ENCODE assay signal across 9 cellular contexts in the genomic region with DNA sequence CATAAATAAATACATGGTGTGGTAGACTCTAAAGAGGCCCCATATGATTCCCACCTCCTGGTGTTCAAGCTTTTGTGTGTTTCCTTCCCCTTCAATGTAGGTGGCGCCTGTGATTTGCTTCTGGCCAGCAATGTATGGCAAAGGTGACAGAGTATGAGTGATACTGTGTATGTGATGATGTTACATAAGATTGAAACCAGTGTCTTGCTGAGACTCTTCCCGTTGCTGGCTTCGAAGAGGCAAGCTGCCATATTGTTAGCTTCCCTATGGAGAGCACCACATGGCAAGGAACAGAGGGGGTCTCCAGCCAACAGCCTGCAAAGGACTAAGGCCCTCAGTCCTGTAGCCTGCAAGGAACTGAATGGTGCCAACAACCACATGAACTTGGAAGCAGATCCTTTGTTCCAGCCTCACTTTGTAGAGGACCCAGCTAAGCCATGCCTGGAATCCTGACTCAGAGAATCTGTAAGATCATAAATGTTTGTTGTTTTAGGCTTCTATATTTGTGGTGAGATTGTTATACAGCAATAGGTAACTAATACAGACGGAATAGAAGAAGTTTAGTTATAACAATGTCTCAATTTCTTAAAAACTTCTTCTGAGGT. TPM values are rescaled to one million over a fixed set of nuclear protein-coding genes. Genes with fewer than 3 reads are reported as not detected.
DNase-seq lines count a peak whose midpoint lies in the region; ATAC-seq and TF ChIP-seq lines count a peak whose summit lies in the region.
"Had no signal": no experiment of that assay in that cellular context is flagged by ENCODE, and none has a peak within 500 bp of the region (broad histone marks: within the 10 kb centered on the region; RNA-seq: fewer than 3 reads in every experiment).

No MANE protein-coding gene starts in this region.

- BruUV-seq in IMR-90 (replicated peaks; lab: Mats Ljungman, UMichigan): no TSS peak

- H3K14ac ChIP-seq in IMR-90 (replicated peaks; ENCODE audit: low read depth, low read length): no peak overlapping the region

- no peak overlapping the region for H2AFZ ChIP-seq in IMR-90 (replicated peaks; ENCODE audit: low read length, poor library complexity)
- no peak overlapping the region for H2AFZ ChIP-seq in neural cell (ENCODE audit: low read depth, low read length)

- no peak for TF ChIP-seq POLR2A in IMR-90 (IDR thresholded peaks at IDR 0.05; ENCODE audit: low read depth, low read length)

- H2BK120ac ChIP-seq in IMR-90 (ENCODE audit: low read depth, low read length): no peak overlapping the region

- peak overlapping the region; percentile 18; the same call in 1 of the 2 replicates for H3K4me2 ChIP-seq in IMR-90 (ENCODE audit: low read depth, low read length)
- H3K4me2 ChIP-seq in neural cell (ENCODE audit: low read length): no peak overlapping the region

- ATAC-seq in IMR-90 (ENCODE audit: low read depth) (no peak), GM18870 (IDR thresholded peaks at IDR 0.05; ENCODE audit: unreplicated experiment) (no peak), HG03139 (IDR thresholded peaks at IDR 0.05; ENCODE audit: unreplicated experiment) (no peak)

- peaks cover 4% of the 10 kb centered on the region for H3K9me3 Mint-ChIP-seq in activated naive CD8-positive, alpha-beta T cell (ENCODE audit: low read depth)

- no peak overlapping the region for H3K56ac ChIP-seq in IMR-90 (ENCODE audit: extremely low read depth, insufficient read depth, low read length)

- no peak overlapping the region for H4K5ac ChIP-seq in IMR-90 (ENCODE audit: low read depth, low read length)

- H3F3A ChIP-seq in neural cell (ENCODE audit: insufficient read depth, low read length, poor library complexity, severe bottlenecking): no peaks in the 10 kb centered on the region

- H3K9me3 ChIP-seq in IMR-90 (ENCODE audit: control insufficient read depth, insufficient read depth, low read length) (no peaks in the 10 kb centered on the region), neural cell (ENCODE audit: low read length) (peaks cover 4% of the 10 kb centered on the region)

- intact Hi-C loops in IMR-90 (cut with micrococcal nuclease): no loop called here

- peaks cover 4% of the 10 kb centered on the region for H3K36me3 ChIP-seq in IMR-90 (ENCODE audit: control insufficient read depth, insufficient read depth, low read length)
- H3K36me3 ChIP-seq in neural cell (ENCODE audit: insufficient read depth, low read length): peaks cover 19% of the 10 kb centered on the region

- peaks cover 11% of the 10 kb centered on the region for H3K9me1 ChIP-seq in IMR-90 (ENCODE audit: insufficient read depth, low read length)

- no peak overlapping the region for H2BK20ac ChIP-seq in IMR-90 (ENCODE audit: low read depth, low read length)

- H3K23ac ChIP-seq in IMR-90 (ENCODE audit: low read depth, low read length): no peak overlapping the region

- H4K8ac ChIP-seq in IMR-90 (ENCODE audit: low read depth in 2 of 2, low read length in 2 of 2): no peak overlapping the region

- H3K27ac Mint-ChIP-seq in activated naive CD8-positive, alpha-beta T cell: peak overlapping the region; percentile 30

- H3K79me2 ChIP-seq in neural cell (replicated peaks; ENCODE audit: insufficient read depth, low read length): peaks cover 37% of the 10 kb centered on the region

- dilution Hi-C loops in IMR-90 (cut with HindIII; ENCODE audit: low sequenced_read_pairs, unreplicated experiment): no loop called here

- H2AK9ac ChIP-seq in IMR-90 (replicated peaks; ENCODE audit: low read depth, low read length, poor library complexity): peak overlapping the region; percentile 79

- H3K4me3 Mint-ChIP-seq in activated naive CD8-positive, alpha-beta T cell: peak overlapping the region; percentile 95

- POLR2A ChIA-PET in IMR-90 (lab: Charles Lee; ENCODE audit: unreplicated experiment): interaction anchor here (0.6 kb wide), 1 partner anchor 26 kb away, joined by 3 read pairs; no protein-coding TSS in a partner anchor

- DNase-seq in NCI-H82 (lab: John Stamatoyannopoulos, UW): peak; percentile 25
- DNase-seq in NCI-H82 treated with DMSO at 0.1 percent for 48 hours (lab: John Stamatoyannopoulos, UW; ENCODE audit: unreplicated experiment): no peak
- peak; percentile 50 for DNase-seq in IMR-90
- DNase-seq in T-helper 9 cell: no peak
- DNase-seq: hypothalamus had no signal

- peaks cover 5% of the 10 kb centered on the region for H3K4me1 ChIP-seq in IMR-90 (ENCODE audit: control insufficient read depth, insufficient read depth, low read length)

- H3K9me2 ChIP-seq in neural cell (ENCODE audit: insufficient read depth, low read length): no peaks in the 10 kb centered on the region

- no peak overlapping the region for H3K18ac ChIP-seq in IMR-90 (ENCODE audit: low read depth, low read length)

- no peak overlapping the region for H4K91ac ChIP-seq in IMR-90 (ENCODE audit: insufficient read depth, low read depth, low read length)

- WGBS in IMR-90 (ENCODE audit: extremely low coverage in 2 of 2, insufficient read length in 1 of 2), 2 experiments: no CpG with 5 or more reads among the region's 4 CpGs

- in situ Hi-C loops in IMR-90 (cut with MboI; ENCODE audit: low sequenced_read_pairs): loop anchor here (5.0 to 25.0 kb wide), 2 partner anchors 56 to 741 kb away; a partner anchor contains a TSS

- peaks cover 5% of the 10 kb centered on the region for H3K36me3 Mint-ChIP-seq in activated naive CD8-positive, alpha-beta T cell

- H3K4me1 Mint-ChIP-seq in activated naive CD8-positive, alpha-beta T cell (ENCODE audit: low read depth): peaks cover 49% of the 10 kb centered on the region

- H3K27ac ChIP-seq in IMR-90 (ENCODE audit: insufficient read depth, low read length) (peak overlapping the region; percentile 32; the same call in 1 of the 2 replicates), neural cell (ENCODE audit: low read length) (no peak overlapping the region)

- H3K27me3 Mint-ChIP-seq in activated naive CD8-positive, alpha-beta T cell: no peaks in the 10 kb centered on the region

- no peak overlapping the region for H2BK15ac ChIP-seq in IMR-90 (ENCODE audit: low read depth, low read length)

- TF ChIP-seq RAD21 in IMR-90 (IDR thresholded peaks at IDR 0.05; ENCODE audit: low read length): no peak
- TF ChIP-seq RAD21 in neural cell (conservative IDR thresholded peaks at IDR 0.05): no peak

- peak overlapping the region; percentile 74; the same call in 1 of the 2 replicates for H2AK5ac ChIP-seq in IMR-90 (ENCODE audit: low read depth, low read length)

- no peak overlapping the region for H3K4me3 ChIP-seq in IMR-90 (ENCODE audit: insufficient read depth, low read depth, low read length)
- peak overlapping the region; percentile 88 for H3K4me3 ChIP-seq in neural cell (ENCODE audit: low read length)

- no peak overlapping the region for H3K9ac ChIP-seq in IMR-90 (ENCODE audit: low read depth, low read length)
- no peak overlapping the region for H3K9ac ChIP-seq in neural cell (ENCODE audit: low read length)

- TF ChIP-seq CTCF in IMR-90 (conservative IDR thresholded peaks at IDR 0.05; ENCODE audit: low read depth, low read length) (0 out of 2 replicates have a peak, but pooled peaks have one; percentile 6), neural cell (IDR thresholded peaks at IDR 0.05; ENCODE audit: poor library complexity, severe bottlenecking) (no peak)

- H3K27me3 ChIP-seq in IMR-90 (ENCODE audit: control insufficient read depth, insufficient read depth, low read length): no peaks in the 10 kb centered on the region
- no peaks in the 10 kb centered on the region for H3K27me3 ChIP-seq in neural cell (ENCODE audit: insufficient read depth, low read depth, low read length)

- CTCF ChIA-PET in IMR-90 (lab: Yijun Ruan, JAX): no interaction called here

- TF ChIP-seq EP300 in neural cell (conservative IDR thresholded peaks at IDR 0.05; ENCODE audit: poor library complexity, severe bottlenecking): no peak

- H3K79me1 ChIP-seq in IMR-90 (ENCODE audit: low read depth in 1 of 2, low read length in 2 of 2): peaks cover 38 to 40% of the 10 kb centered on the region in 2 experiments

- peaks cover 26% of the 10 kb centered on the region for H4K20me1 ChIP-seq in IMR-90 (ENCODE audit: insufficient read depth, low read length)
- peaks cover 12% of the 10 kb centered on the region for H4K20me1 ChIP-seq in neural cell (ENCODE audit: insufficient read depth)

- no peak overlapping the region for H3K4ac ChIP-seq in IMR-90 (ENCODE audit: low read depth, low read length)

- H2BK5ac ChIP-seq in IMR-90 (ENCODE audit: low read depth, low read length, poor library complexity, severe bottlenecking): no peak overlapping the region

TF ChIP-seq in IMR-90, 13 proteins besides CTCF, POLR2A, EP300 and RAD21 (continues in another document):
- no peak for TF ChIP-seq CEBPB (IDR thresholded peaks at IDR 0.05; ENCODE audit: low read depth, low read length)
- TF ChIP-seq, protein P1, sequence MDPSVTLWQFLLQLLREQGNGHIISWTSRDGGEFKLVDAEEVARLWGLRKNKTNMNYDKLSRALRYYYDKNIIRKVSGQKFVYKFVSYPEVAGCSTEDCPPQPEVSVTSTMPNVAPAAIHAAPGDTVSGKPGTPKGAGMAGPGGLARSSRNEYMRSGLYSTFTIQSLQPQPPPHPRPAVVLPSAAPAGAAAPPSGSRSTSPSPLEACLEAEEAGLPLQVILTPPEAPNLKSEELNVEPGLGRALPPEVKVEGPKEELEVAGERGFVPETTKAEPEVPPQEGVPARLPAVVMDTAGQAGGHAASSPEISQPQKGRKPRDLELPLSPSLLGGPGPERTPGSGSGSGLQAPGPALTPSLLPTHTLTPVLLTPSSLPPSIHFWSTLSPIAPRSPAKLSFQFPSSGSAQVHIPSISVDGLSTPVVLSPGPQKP (IDR thresholded peaks at IDR 0.05; ENCODE audit: borderline replicate concordance, low read depth, low read length): no peak
- no peak for TF ChIP-seq MAZ (IDR thresholded peaks at IDR 0.05; ENCODE audit: borderline replicate concordance, low read depth, low read length)

RNA-seq across cellular contexts. Expression of a gene that starts 1.7 kb away (rescaled TPM):
- total RNA-seq in IMR-90 (2012; rRNA removed): 145 and 194 TPM in 2 replicates
- 54.3 and 57.6 TPM in 2 replicates for polyA plus RNA-seq in IMR-90 (2012; rRNA removed)
- polyA plus RNA-seq in IMR-90 (2012; cell fraction: cytosol; rRNA removed): 20.5 and 29.9 TPM in 2 replicates
- 27.3 and 57.4 TPM in 2 replicates for polyA plus RNA-seq in IMR-90 (2012; cell fraction: nucleus; rRNA removed; ENCODE audit: low replicate concordance)
- polyA plus RNA-seq in neural cell: 40.2 and 49.8 TPM in 2 replicates
- polyA minus RNA-seq in neural cell: 99.8 and 130 TPM in 2 replicates

Comparison
In these comparisons a context has a peak if more than half of its experiments do, and no peak if none do; other contexts are left out.
1. DNase-seq: peak in NCI-H82 (single experiment) and IMR-90 (single experiment); none in NCI-H82 treated with DMSO at 0.1 percent for 48 hours (single experiment) and T-helper 9 cell (single experiment).